In genomic region chr4:104641427-104641826, GRCh38 we compare ENCODE assay signal across 17 cellular contexts.
DNase-seq lines count a peak whose midpoint lies in the region; ATAC-seq and TF ChIP-seq lines count a peak whose summit lies in the region.
"Had no signal": no experiment of that assay in that cellular context is flagged by ENCODE, and none has a peak within 500 bp of the region (broad histone marks: within the 10 kb centered on the region; RNA-seq: fewer than 3 reads in every experiment).

No MANE protein-coding gene starts in this region.

- no peak for TF ChIP-seq CTCF in neural progenitor cell (IDR thresholded peaks at IDR 0.05)

- no CpG with 5 or more reads among the region's 3 CpGs for WGBS in trophoblast cell (ENCODE audit: extremely low coverage, insufficient coverage, insufficient read length)

- H3K36me3 Mint-ChIP-seq in neural progenitor cell, result no peaks in the 10 kb centered on the region
- H3K36me3 Mint-ChIP-seq: IgD-negative memory B cell had no signal

- no peak overlapping the region for H3K4me3 Mint-ChIP-seq in neural progenitor cell
- H3K4me3 Mint-ChIP-seq: IgD-negative memory B cell had no signal

- H3K27ac ChIP-seq in neural progenitor cell, result no peak overlapping the region
- H3K27ac ChIP-seq in trophoblast cell (ENCODE audit: low read depth, low read length), result no peak overlapping the region
- H3K27ac ChIP-seq: BLaER1 treated with 17β-estradiol and CSF1 and Interleukin-3, amounts not matched to agents 10 nM and 100 nM had no signal

- H3K36me3 ChIP-seq in neural progenitor cell (no peaks in the 10 kb centered on the region), trophoblast cell (ENCODE audit: control insufficient read depth in 1 of 2, insufficient read depth in 2 of 2, low read length in 2 of 2) (no peaks in the 10 kb centered on the region)
- H3K36me3 ChIP-seq: BLaER1 treated with 17β-estradiol and CSF1 and Interleukin-3, amounts not matched to agents 10 nM and 100 nM had no signal

- H3K9me3 ChIP-seq in neural progenitor cell (ENCODE audit: low read depth) (no peaks in the 10 kb centered on the region), trophoblast cell (ENCODE audit: insufficient read depth, low read depth, low read length) (no peaks in the 10 kb centered on the region)
- H3K9me3 ChIP-seq: BLaER1 treated with 17β-estradiol and CSF1 and Interleukin-3, amounts not matched to agents 10 nM and 100 nM had no signal

- no peak overlapping the region for H2AFZ ChIP-seq in neural progenitor cell (replicated peaks)
- no peak overlapping the region for H2AFZ ChIP-seq in trophoblast cell (ENCODE audit: insufficient read depth, low read length, poor library complexity)

- no peaks in the 10 kb centered on the region for H3K79me1 ChIP-seq in trophoblast cell (ENCODE audit: low read length)

- H4K20me1 ChIP-seq in neural progenitor cell (ENCODE audit: low read depth), result no peaks in the 10 kb centered on the region
- H4K20me1 ChIP-seq: BLaER1 treated with 17β-estradiol and CSF1 and Interleukin-3, amounts not matched to agents 10 nM and 100 nM had no signal

- no peaks in the 10 kb centered on the region for H3K9me3 Mint-ChIP-seq in neural progenitor cell
- H3K9me3 Mint-ChIP-seq: IgD-negative memory B cell had no signal

- DNase-seq in NCI-H1105 treated with DMSO at 0.1 percent for 48 hours (lab: John Stamatoyannopoulos, UW), result peak; percentile 29
- DNase-seq in NCI-H1105 (lab: John Stamatoyannopoulos, UW), result no peak
- DNase-seq in NCI-H748 treated with DMSO at 0.1 percent for 48 hours (lab: John Stamatoyannopoulos, UW), result peak; percentile 80
- peak; percentile 8 for DNase-seq in astrocyte of the hippocampus (ENCODE audit: low read depth, low spot score)
- DNase-seq in neural progenitor cell (ENCODE audit: low spot score), result peak; percentile 67
- DNase-seq in trophoblast cell, result no peak
- no peak for DNase-seq in putamen (ENCODE audit: low spot score)
- DNase-seq: 8988T, DMS153, EL, HCEC 1CT, NCI-H187 treated with DMSO at 0.1 percent for 48 hours, NCI-H524 treated with DMSO at 0.1 percent for 48 hours, SHP77 treated with DMSO at 0.1 percent for 48 hours had no signal

- H3K79me2 ChIP-seq in neural progenitor cell (ENCODE audit: low read depth), result no peaks in the 10 kb centered on the region
- no peaks in the 10 kb centered on the region for H3K79me2 ChIP-seq in trophoblast cell (ENCODE audit: control insufficient read depth, insufficient read depth, low read length, poor library complexity)

- no peaks in the 10 kb centered on the region for H3K27me3 Mint-ChIP-seq in neural progenitor cell (ENCODE audit: insufficient read depth, low read depth)

- no peak overlapping the region for H2BK5ac ChIP-seq in trophoblast cell (ENCODE audit: low read depth, low read length, poor library complexity)

- no peak overlapping the region for H2BK12ac ChIP-seq in trophoblast cell (ENCODE audit: low read length)

- H3K4me1 ChIP-seq in neural progenitor cell, result peaks cover 16% of the 10 kb centered on the region
- no peaks in the 10 kb centered on the region for H3K4me1 ChIP-seq in trophoblast cell (ENCODE audit: control insufficient read depth in 1 of 2, insufficient read depth in 2 of 2, low read length in 2 of 2)
- H3K4me1 ChIP-seq: BLaER1 treated with 17β-estradiol and CSF1 and Interleukin-3, amounts not matched to agents 10 nM and 100 nM had no signal

- no peak overlapping the region for H3K23ac ChIP-seq in trophoblast cell (ENCODE audit: low read length)

- no peak overlapping the region for H3K9ac ChIP-seq in neural progenitor cell
- no peak overlapping the region for H3K9ac ChIP-seq in trophoblast cell (ENCODE audit: low read length)
- H3K9ac ChIP-seq: BLaER1 treated with 17β-estradiol and CSF1 and Interleukin-3, amounts not matched to agents 10 nM and 100 nM had no signal

- H2AK5ac ChIP-seq in trophoblast cell (ENCODE audit: low read length), result no peak overlapping the region

- peaks cover 18% of the 10 kb centered on the region for H3K4me1 Mint-ChIP-seq in neural progenitor cell
- H3K4me1 Mint-ChIP-seq: IgD-negative memory B cell had no signal

- no peak overlapping the region for H2BK120ac ChIP-seq in trophoblast cell (ENCODE audit: insufficient read depth, low read length, poor library complexity)

- H3K27me3 ChIP-seq in neural progenitor cell, result no peaks in the 10 kb centered on the region
- no peaks in the 10 kb centered on the region for H3K27me3 ChIP-seq in trophoblast cell (ENCODE audit: insufficient read depth, low read length)
- H3K27me3 ChIP-seq: BLaER1 treated with 17β-estradiol and CSF1 and Interleukin-3, amounts not matched to agents 10 nM and 100 nM had no signal

- no peak overlapping the region for H4K91ac ChIP-seq in trophoblast cell (ENCODE audit: low read depth, low read length)

- H4K8ac ChIP-seq in trophoblast cell (ENCODE audit: low read depth, low read length), result no peak overlapping the region

- no peak overlapping the region for H3K14ac ChIP-seq in trophoblast cell (ENCODE audit: low read length)

- no peak overlapping the region for H3K18ac ChIP-seq in trophoblast cell (ENCODE audit: low read length)

- H3K4me3 ChIP-seq in neural progenitor cell, result no peak overlapping the region
- H3K4me3 ChIP-seq in trophoblast cell (ENCODE audit: low read depth, low read length), result no peak overlapping the region
- H3K4me3 ChIP-seq: BLaER1 treated with 17β-estradiol and CSF1 and Interleukin-3, amounts not matched to agents 10 nM and 100 nM had no signal

- H3K4me2 ChIP-seq in neural progenitor cell, result peak overlapping the region; percentile 49
- H3K4me2 ChIP-seq in trophoblast cell (ENCODE audit: low read length), result no peak overlapping the region
- H3K4me2 ChIP-seq: BLaER1 treated with 17β-estradiol and CSF1 and Interleukin-3, amounts not matched to agents 10 nM and 100 nM had no signal

- H3K27ac Mint-ChIP-seq in neural progenitor cell, result no peak overlapping the region
- H3K27ac Mint-ChIP-seq: IgD-negative memory B cell had no signal

- no peak for ATAC-seq in GM19397 (IDR thresholded peaks at IDR 0.05; ENCODE audit: unreplicated experiment)

- no peak overlapping the region for H3K4ac ChIP-seq in trophoblast cell (ENCODE audit: low read depth, low read length)

- H4K12ac ChIP-seq in trophoblast cell (ENCODE audit: low read depth, low read length), result no peak overlapping the region

- H3F3A ChIP-seq in neural progenitor cell (ENCODE audit: low read depth), result no peaks in the 10 kb centered on the region

Comparison
In these comparisons a context has a peak if more than half of its experiments do, and no peak if none do; other contexts are left out.
1. DNase-seq: peak in NCI-H1105 treated with DMSO at 0.1 percent for 48 hours (single experiment), NCI-H748 treated with DMSO at 0.1 percent for 48 hours (single experiment), astrocyte of the hippocampus (single experiment) and neural progenitor cell (single experiment); none in NCI-H1105 (single experiment), trophoblast cell (0 of 2) and putamen (single experiment).